ENCODE assay signal across 26 cellular contexts in the genomic region with DNA sequence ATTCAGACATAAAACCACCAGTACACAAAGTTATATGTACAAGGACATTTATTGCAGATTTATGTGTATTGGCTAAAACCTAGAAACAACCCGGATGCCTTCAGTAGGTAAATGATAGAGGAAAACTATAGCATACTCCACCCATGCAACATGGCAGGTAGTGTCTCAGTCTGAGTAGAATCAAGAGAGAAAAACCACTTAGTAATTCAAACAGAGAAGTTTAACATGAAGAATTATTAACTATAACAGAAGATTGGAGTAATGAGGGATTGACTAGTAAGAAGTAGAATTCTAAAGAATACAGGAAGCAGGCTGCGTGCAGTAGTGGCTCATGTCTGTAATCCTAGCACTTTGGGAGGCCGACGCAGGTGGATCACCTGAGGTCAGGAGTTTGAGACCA. TPM values are rescaled to one million over a fixed set of nuclear protein-coding genes. Genes with fewer than 3 reads are reported as not detected.
DNase-seq lines count a peak whose midpoint lies in the region; ATAC-seq and TF ChIP-seq lines count a peak whose summit lies in the region.
"Had no signal": no experiment of that assay in that cellular context is flagged by ENCODE, and none has a peak within 500 bp of the region (broad histone marks: within the 10 kb centered on the region; RNA-seq: fewer than 3 reads in every experiment).

No MANE protein-coding gene starts in this region.

- H3K4me3 ChIP-seq in DND-41 (ENCODE audit: low read depth in 1 of 2, low read length in 2 of 2), result no peak overlapping the region
- H3K4me3 ChIP-seq in CD4-positive, alpha-beta memory T cell (ENCODE audit: low read length in 2 of 2), result no peak overlapping the region
- H3K4me3 ChIP-seq: left lung, psoas muscle, sigmoid colon had no signal

- no peaks in the 10 kb centered on the region for H4K20me1 ChIP-seq in DND-41 (ENCODE audit: insufficient read depth, low read length)

- no peak for TF ChIP-seq CTCF in DND-41 (IDR thresholded peaks at IDR 0.05; ENCODE audit: borderline replicate concordance, extremely low read depth, low read length, poor library complexity, severe bottlenecking)

- H3K27me3 ChIP-seq in DND-41 (ENCODE audit: insufficient read depth, low read length, poor library complexity), result no peaks in the 10 kb centered on the region
- no peaks in the 10 kb centered on the region for H3K27me3 ChIP-seq in CD4-positive, alpha-beta memory T cell (ENCODE audit: insufficient read depth, low read length)
- H3K27me3 ChIP-seq: brain microvascular endothelial cell, left lung, neutrophil, sigmoid colon had no signal

- H3K9me3 ChIP-seq in DND-41 (ENCODE audit: insufficient read depth, low read length, severe bottlenecking), result no peaks in the 10 kb centered on the region
- no peaks in the 10 kb centered on the region for H3K9me3 ChIP-seq in CD4-positive, alpha-beta memory T cell (ENCODE audit: control insufficient read depth in 1 of 2, low read length in 2 of 2)
- H3K9me3 ChIP-seq: left lung, neutrophil, psoas muscle, sigmoid colon had no signal

- no peaks in the 10 kb centered on the region for H3K9me3 Mint-ChIP-seq in activated T-helper 17 cell treated with anti-CD3 and anti-CD28 coated beads, Interleukin-2, amount 50 U/mL, for 72 hours
- H3K9me3 Mint-ChIP-seq in CD4-positive, alpha-beta memory T cell, result no peaks in the 10 kb centered on the region
- H3K9me3 Mint-ChIP-seq: activated naive CD4-positive, alpha-beta T cell treated with anti-CD3 and anti-CD28 coated beads, Interleukin-2, amount 10 ng/mL, durations not matched to agents 7 days and 5 days; HFFc6; stimulated activated naive B cell treated with anti-CD40 and anti-IgM and Interleukin-4, amounts not matched to agents 10 μg/mL and 1 μg/mL and 100 μg/mL, for 72 hours; T-helper 2 cell treated with Interferon-gamma antibody and Interleukin-4, amounts not matched to agents 5 μg/mL and 100 μg/mL, for 36 hours had no signal

- no peak overlapping the region for H3K4me2 ChIP-seq in DND-41 (ENCODE audit: insufficient read depth, low read length)

- no peak for ATAC-seq in DND-41 (ENCODE audit: insufficient read depth, low read depth)
- peak; percentile 30 for ATAC-seq in GM21515 (IDR thresholded peaks at IDR 0.05; ENCODE audit: unreplicated experiment)
- peak; percentile 66 for ATAC-seq in HG03571 (IDR thresholded peaks at IDR 0.05; ENCODE audit: unreplicated experiment)
- ATAC-seq in activated T-helper 17 cell treated with anti-CD3 and anti-CD28 coated beads, Interleukin-2, amount 50 U/mL, for 72 hours (replicated peaks), result no peak
- ATAC-seq in GM19035 (IDR thresholded peaks at IDR 0.05; ENCODE audit: unreplicated experiment), result no peak
- ATAC-seq in HG02970 (IDR thresholded peaks at IDR 0.05; ENCODE audit: low FRiP score, unreplicated experiment), result no peak
- no peak for ATAC-seq in HG03139 (IDR thresholded peaks at IDR 0.05; ENCODE audit: unreplicated experiment)

- H3K36me3 Mint-ChIP-seq in activated T-helper 17 cell treated with anti-CD3 and anti-CD28 coated beads, Interleukin-2, amount 50 U/mL, for 72 hours (ENCODE audit: low read depth), result no peaks in the 10 kb centered on the region
- no peaks in the 10 kb centered on the region for H3K36me3 Mint-ChIP-seq in CD4-positive, alpha-beta memory T cell
- H3K36me3 Mint-ChIP-seq: activated CD8-positive, alpha-beta memory T cell treated with anti-CD3 and anti-CD28 coated beads, Interleukin-2, amount 10 ng/mL, durations not matched to agents 7 days and 5 days; activated naive CD4-positive, alpha-beta T cell treated with anti-CD3 and anti-CD28 coated beads, Interleukin-2, amount 10 ng/mL, durations not matched to agents 7 days and 5 days; stimulated activated naive B cell treated with anti-CD40 and anti-IgM and Interleukin-4, amounts not matched to agents 10 μg/mL and 1 μg/mL and 100 μg/mL, for 72 hours had no signal

- intact Hi-C loops in CD4-positive, alpha-beta memory T cell (cut with micrococcal nuclease), result loop anchor here (10.0 kb wide), 1 partner anchor 406 kb away; a partner anchor contains a TSS

- H3K27me3 Mint-ChIP-seq in activated T-helper 17 cell treated with anti-CD3 and anti-CD28 coated beads, Interleukin-2, amount 50 U/mL, for 72 hours, result no peaks in the 10 kb centered on the region
- no peaks in the 10 kb centered on the region for H3K27me3 Mint-ChIP-seq in CD4-positive, alpha-beta memory T cell
- H3K27me3 Mint-ChIP-seq: activated CD8-positive, alpha-beta memory T cell treated with anti-CD3 and anti-CD28 coated beads, Interleukin-2, amount 10 ng/mL, durations not matched to agents 7 days and 5 days; stimulated activated naive B cell treated with anti-CD40 and anti-IgM and Interleukin-4, amounts not matched to agents 10 μg/mL and 1 μg/mL and 100 μg/mL, for 72 hours had no signal

- H3K27ac Mint-ChIP-seq in activated T-helper 17 cell treated with anti-CD3 and anti-CD28 coated beads, Interleukin-2, amount 50 U/mL, for 72 hours, result peak overlapping the region; percentile 80
- H3K27ac Mint-ChIP-seq in CD4-positive, alpha-beta memory T cell, result peak overlapping the region in 2 of 7 donors; percentile 75 to 89
- H3K27ac Mint-ChIP-seq: HFFc6; stimulated activated naive B cell treated with anti-CD40 and anti-IgM and Interleukin-4, amounts not matched to agents 10 μg/mL and 1 μg/mL and 100 μg/mL, for 72 hours; T-helper 2 cell treated with Interferon-gamma antibody and Interleukin-4, amounts not matched to agents 5 μg/mL and 100 μg/mL, for 36 hours had no signal

- H3K27ac ChIP-seq in DND-41 (ENCODE audit: low read length), result no peak overlapping the region
- H3K27ac ChIP-seq in CD4-positive, alpha-beta memory T cell (ENCODE audit: low read depth, low read length), result no peak overlapping the region
- H3K27ac ChIP-seq: brain microvascular endothelial cell, left lung, neutrophil, psoas muscle, sigmoid colon had no signal

- DNase-seq in DND-41, result no peak
- no peak for DNase-seq in CD4-positive, alpha-beta memory T cell
- DNase-seq: activated CD8-positive, alpha-beta memory T cell treated with anti-CD3 and anti-CD28 coated beads, Interleukin-2, amount 10 ng/mL, durations not matched to agents 7 days and 5 days; activated naive CD4-positive, alpha-beta T cell treated with anti-CD3 and anti-CD28 coated beads, Interleukin-2, amount 10 ng/mL, durations not matched to agents 7 days and 5 days; amniotic stem cell; EL; GOT3; HFFc6; NCI-H1105; NCI-H1930; psoas muscle; Right ventricle myocardium superior; sigmoid colon; stimulated activated CD4-positive, alpha-beta T cell treated with anti-CD3 and anti-CD28 coated beads, Interleukin-4, amount 100 ng/mL, for 24 hours had no signal

- CTCF ChIA-PET in CD4-positive, alpha-beta memory T cell (lab: Charles Lee; ENCODE audit: partially characterized antibody), result interaction anchor here (0.7 to 3.3 kb wide), 12 partner anchors 10 to 406 kb away, joined by 3 to 41 read pairs (median 4); a partner anchor contains a TSS

- POLR2A ChIA-PET in CD4-positive, alpha-beta memory T cell (lab: Charles Lee; ENCODE audit: partially characterized antibody), result interaction anchor here (0.6 to 3.2 kb wide), 3 partner anchors 17 to 636 kb away, joined by 3 to 11 read pairs (median 3); a partner anchor contains a TSS

- peaks cover 12% of the 10 kb centered on the region for H3K4me1 Mint-ChIP-seq in activated T-helper 17 cell treated with anti-CD3 and anti-CD28 coated beads, Interleukin-2, amount 50 U/mL, for 72 hours
- H3K4me1 Mint-ChIP-seq in CD4-positive, alpha-beta memory T cell, result peaks cover 5 to 10% (median 8%) of the 10 kb centered on the region in 4 donors

- H3K79me2 ChIP-seq in DND-41 (ENCODE audit: insufficient read depth, low read length), result no peaks in the 10 kb centered on the region

- H3K4me3 Mint-ChIP-seq in activated T-helper 17 cell treated with anti-CD3 and anti-CD28 coated beads, Interleukin-2, amount 50 U/mL, for 72 hours, result peak overlapping the region; percentile 46
- H3K4me3 Mint-ChIP-seq in CD4-positive, alpha-beta memory T cell, result peak overlapping the region in 1 of 8 donors; percentile 76
- H3K4me3 Mint-ChIP-seq: activated CD8-positive, alpha-beta memory T cell treated with anti-CD3 and anti-CD28 coated beads, Interleukin-2, amount 10 ng/mL, durations not matched to agents 7 days and 5 days; activated naive CD4-positive, alpha-beta T cell treated with anti-CD3 and anti-CD28 coated beads, Interleukin-2, amount 10 ng/mL, durations not matched to agents 7 days and 5 days; HFFc6; T-helper 2 cell treated with Interferon-gamma antibody and Interleukin-4, amounts not matched to agents 5 μg/mL and 100 μg/mL, for 36 hours had no signal

- no peaks in the 10 kb centered on the region for H3K36me3 ChIP-seq in DND-41 (ENCODE audit: insufficient read depth, low read length)
- H3K36me3 ChIP-seq in CD4-positive, alpha-beta memory T cell (ENCODE audit: insufficient read depth, low read length), result no peaks in the 10 kb centered on the region
- H3K36me3 ChIP-seq: brain microvascular endothelial cell, left lung, neutrophil, sigmoid colon had no signal

- no peak overlapping the region for H3K9ac ChIP-seq in DND-41 (ENCODE audit: low read depth, low read length)

- peaks cover 6% of the 10 kb centered on the region; the same call in 1 of the 2 replicates for H3K4me1 ChIP-seq in DND-41 (ENCODE audit: insufficient read depth, low read length)
- no peaks in the 10 kb centered on the region for H3K4me1 ChIP-seq in CD4-positive, alpha-beta memory T cell (ENCODE audit: insufficient read depth, low read length)
- H3K4me1 ChIP-seq: left lung, psoas muscle, sigmoid colon had no signal

- peak overlapping the region; percentile 44 for H2AFZ ChIP-seq in DND-41 (ENCODE audit: low read depth, low read length)

RNA-seq across cellular contexts. Expression of a gene that starts 16.2 kb away (rescaled TPM):
- total RNA-seq in activated T-helper 17 cell treated with anti-CD3 and anti-CD28 coated beads, Interleukin-2, amount 50 U/mL, for 72 hours, result 10 to 100 TPM; 33.8 to 34.5 TPM
- 10 to 100 TPM; 23.0 to 25.2 TPM for total RNA-seq in CD4-positive, alpha-beta memory T cell
- polyA plus RNA-seq in CD4-positive, alpha-beta memory T cell, result 10 to 100 TPM in 1 of 2 donors, 1 to 10 TPM in 1; 5.1 to 12.6 TPM

RNA-seq across cellular contexts. Expression of a gene that starts 48.2 kb away (rescaled TPM):
- total RNA-seq in activated T-helper 17 cell treated with anti-CD3 and anti-CD28 coated beads, Interleukin-2, amount 50 U/mL, for 72 hours, result under 1 TPM; 0.24 to 0.40 TPM
- 1 to 10 TPM; 2.5 to 4.0 TPM for total RNA-seq in CD4-positive, alpha-beta memory T cell
- under 1 TPM; 0.76 to 0.88 TPM for polyA plus RNA-seq in CD4-positive, alpha-beta memory T cell

RNA-seq across cellular contexts. Expression of a gene that starts 50.8 kb away (rescaled TPM):
- 1 to 10 TPM; 2.5 to 4.9 TPM for total RNA-seq in activated T-helper 17 cell treated with anti-CD3 and anti-CD28 coated beads, Interleukin-2, amount 50 U/mL, for 72 hours
- under 1 TPM in 1 of 2 experiments, not detected in 1; 0.69 TPM for total RNA-seq in CD4-positive, alpha-beta memory T cell
- under 1 TPM in 1 of 2 donors, not detected in 1; 0.47 TPM for polyA plus RNA-seq in CD4-positive, alpha-beta memory T cell
- total RNA-seq: glomerular endothelial cell had no signal

Comparison
In these comparisons a context has a peak if more than half of its experiments do, and no peak if none do; other contexts are left out.
1. ATAC-seq: peak in GM21515 (single experiment) and HG03571 (single experiment); none in DND-41 (single experiment), activated T-helper 17 cell treated with anti-CD3 and anti-CD28 coated beads, Interleukin-2, amount 50 U/mL, for 72 hours (single experiment), GM19035 (single experiment), HG02970 (single experiment) and HG03139 (single experiment).